In the genomic region with DNA sequence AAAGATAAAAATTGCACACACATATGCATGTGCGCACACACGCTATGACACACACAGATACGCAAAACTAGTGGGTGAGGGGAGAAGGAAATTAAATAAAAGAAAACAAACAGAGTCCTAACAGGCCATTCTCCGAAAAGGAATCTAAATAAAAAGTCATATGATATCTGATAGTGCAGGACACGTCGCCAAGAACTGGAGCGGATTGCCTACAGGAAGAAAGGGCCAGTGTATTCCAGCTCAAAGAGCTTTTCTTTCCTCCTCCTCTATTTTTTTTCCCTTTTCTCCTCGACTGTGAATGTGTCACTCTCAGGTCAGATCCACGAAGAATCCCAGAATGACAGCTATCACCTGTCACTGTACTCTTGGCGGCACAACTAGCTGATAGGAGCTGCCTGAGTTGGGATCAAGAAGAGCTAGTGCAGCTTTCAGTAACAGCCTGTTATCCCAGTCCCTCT, we compare ENCODE assay signal across 1 cellular context.
TF ChIP-seq lines count a peak whose summit lies in the region.

No MANE protein-coding gene starts in this region.

TF ChIP-seq in neural cell, 6 proteins besides CTCF, POLR2A, EP300 and RAD21 (continued from another document):
- TF ChIP-seq, protein P1, sequence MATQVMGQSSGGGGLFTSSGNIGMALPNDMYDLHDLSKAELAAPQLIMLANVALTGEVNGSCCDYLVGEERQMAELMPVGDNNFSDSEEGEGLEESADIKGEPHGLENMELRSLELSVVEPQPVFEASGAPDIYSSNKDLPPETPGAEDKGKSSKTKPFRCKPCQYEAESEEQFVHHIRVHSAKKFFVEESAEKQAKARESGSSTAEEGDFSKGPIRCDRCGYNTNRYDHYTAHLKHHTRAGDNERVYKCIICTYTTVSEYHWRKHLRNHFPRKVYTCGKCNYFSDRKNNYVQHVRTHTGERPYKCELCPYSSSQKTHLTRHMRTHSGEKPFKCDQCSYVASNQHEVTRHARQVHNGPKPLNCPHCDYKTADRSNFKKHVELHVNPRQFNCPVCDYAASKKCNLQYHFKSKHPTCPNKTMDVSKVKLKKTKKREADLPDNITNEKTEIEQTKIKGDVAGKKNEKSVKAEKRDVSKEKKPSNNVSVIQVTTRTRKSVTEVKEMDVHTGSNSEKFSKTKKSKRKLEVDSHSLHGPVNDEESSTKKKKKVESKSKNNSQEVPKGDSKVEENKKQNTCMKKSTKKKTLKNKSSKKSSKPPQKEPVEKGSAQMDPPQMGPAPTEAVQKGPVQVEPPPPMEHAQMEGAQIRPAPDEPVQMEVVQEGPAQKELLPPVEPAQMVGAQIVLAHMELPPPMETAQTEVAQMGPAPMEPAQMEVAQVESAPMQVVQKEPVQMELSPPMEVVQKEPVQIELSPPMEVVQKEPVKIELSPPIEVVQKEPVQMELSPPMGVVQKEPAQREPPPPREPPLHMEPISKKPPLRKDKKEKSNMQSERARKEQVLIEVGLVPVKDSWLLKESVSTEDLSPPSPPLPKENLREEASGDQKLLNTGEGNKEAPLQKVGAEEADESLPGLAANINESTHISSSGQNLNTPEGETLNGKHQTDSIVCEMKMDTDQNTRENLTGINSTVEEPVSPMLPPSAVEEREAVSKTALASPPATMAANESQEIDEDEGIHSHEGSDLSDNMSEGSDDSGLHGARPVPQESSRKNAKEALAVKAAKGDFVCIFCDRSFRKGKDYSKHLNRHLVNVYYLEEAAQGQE (IDR thresholded peaks at IDR 0.05; ENCODE audit: borderline replicate concordance) = no peak
- TF ChIP-seq MXI1 (conservative IDR thresholded peaks at IDR 0.05; ENCODE audit: poor library complexity, severe bottlenecking) (no peak), TAF1 (IDR thresholded peaks at IDR 0.05; ENCODE audit: low read depth) (no peak), SMC3 (conservative IDR thresholded peaks at IDR 0.05; ENCODE audit: poor library complexity) (no peak), POLR2AphosphoS5 (IDR thresholded peaks at IDR 0.05) (peak; percentile 17)
